In the genomic region with DNA sequence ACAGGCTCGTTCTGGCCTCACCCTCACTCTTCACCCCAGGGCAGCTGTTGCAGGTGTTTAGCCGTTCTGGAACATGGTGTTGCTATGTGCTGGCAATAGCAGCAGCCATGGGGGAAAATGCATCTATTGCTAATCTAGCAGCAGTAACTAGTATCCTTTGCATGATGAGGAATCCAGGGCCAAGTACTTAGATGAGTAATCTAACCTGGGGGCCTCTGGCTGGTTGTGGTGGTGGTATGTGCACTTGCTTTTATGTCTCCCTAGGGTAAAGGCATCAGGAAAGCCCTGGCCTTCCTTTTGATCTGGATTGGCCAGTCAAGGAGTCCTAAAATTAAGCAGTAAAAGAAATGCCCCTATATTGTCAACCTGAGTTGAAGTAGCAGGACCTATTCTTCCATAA, we compare ENCODE assay signal across 17 cellular contexts.
DNase-seq lines count a peak whose midpoint lies in the region; TF ChIP-seq lines count a peak whose summit lies in the region.
"Had no signal": no experiment of that assay in that cellular context is flagged by ENCODE, and none has a peak within 500 bp of the region (broad histone marks: within the 10 kb centered on the region; RNA-seq: fewer than 3 reads in every experiment).

No MANE protein-coding gene starts in this region.

- H3K4me1 Mint-ChIP-seq in MCF 10A (ENCODE audit: insufficient read depth, unreplicated experiment) = no peaks in the 10 kb centered on the region
- H3K4me1 Mint-ChIP-seq: CD4-positive, alpha-beta memory T cell had no signal

- H3K27ac ChIP-seq in trophoblast cell (ENCODE audit: low read depth, low read length) (no peak overlapping the region), hepatocyte (no peak overlapping the region)
- H3K27ac ChIP-seq: GM23248 had no signal

- no peak overlapping the region for H2BK12ac ChIP-seq in trophoblast cell (ENCODE audit: low read length)

- peaks cover 22% of the 10 kb centered on the region for H3K27me3 Mint-ChIP-seq in MCF 10A (ENCODE audit: insufficient read depth, unreplicated experiment)
- H3K27me3 Mint-ChIP-seq: CD4-positive, alpha-beta memory T cell had no signal

- H3K18ac ChIP-seq in trophoblast cell (ENCODE audit: low read length) = no peak overlapping the region

- no peak overlapping the region for H4K8ac ChIP-seq in trophoblast cell (ENCODE audit: low read depth, low read length)

- H4K91ac ChIP-seq in trophoblast cell (ENCODE audit: low read depth, low read length) = no peak overlapping the region

- no peaks in the 10 kb centered on the region for H3K9me3 Mint-ChIP-seq in MCF 10A (ENCODE audit: unreplicated experiment)

- H3K4me3 ChIP-seq in trophoblast cell (ENCODE audit: low read depth, low read length) = no peak overlapping the region
- H3K4me3 ChIP-seq in hepatocyte = no peak overlapping the region
- H3K4me3 ChIP-seq: GM12878, GM23248 had no signal

- no peak overlapping the region for H3K4ac ChIP-seq in trophoblast cell (ENCODE audit: low read depth, low read length)

- H2AK5ac ChIP-seq in trophoblast cell (ENCODE audit: low read length) = no peak overlapping the region

- peak overlapping the region; percentile 47 for H3K9ac ChIP-seq in trophoblast cell (ENCODE audit: low read length)
- H3K9ac ChIP-seq: GM23248 had no signal

- H3K79me2 ChIP-seq in trophoblast cell (ENCODE audit: control insufficient read depth, insufficient read depth, low read length, poor library complexity) (no peaks in the 10 kb centered on the region), hepatocyte (no peaks in the 10 kb centered on the region)

- no peak overlapping the region for H3K4me2 ChIP-seq in trophoblast cell (ENCODE audit: low read length)
- no peak overlapping the region for H3K4me2 ChIP-seq in hepatocyte

- H3K9me3 ChIP-seq in trophoblast cell (ENCODE audit: insufficient read depth, low read depth, low read length) = no peaks in the 10 kb centered on the region
- no peaks in the 10 kb centered on the region for H3K9me3 ChIP-seq in hepatocyte (ENCODE audit: low read depth)

- intact Hi-C loops in MCF 10A (cut with micrococcal nuclease) = no loop called here

- H3K4me1 ChIP-seq in trophoblast cell (ENCODE audit: control insufficient read depth in 1 of 2, insufficient read depth in 2 of 2, low read length in 2 of 2) = no peaks in the 10 kb centered on the region
- no peaks in the 10 kb centered on the region for H3K4me1 ChIP-seq in hepatocyte (ENCODE audit: insufficient read depth)

- WGBS in trophoblast cell (ENCODE audit: extremely low coverage, insufficient coverage, insufficient read length) = no CpG with 5 or more reads among the region's 2 CpGs
- 61% methylated on average over 2 of the region's 2 CpGs for WGBS in hepatocyte (ENCODE audit: low lambda C conversion rate, missing lambda C conversion rate)

- H2BK5ac ChIP-seq in trophoblast cell (ENCODE audit: low read depth, low read length, poor library complexity) = no peak overlapping the region

- no peaks in the 10 kb centered on the region for H3K36me3 ChIP-seq in trophoblast cell (ENCODE audit: control insufficient read depth in 1 of 2, insufficient read depth in 2 of 2, low read length in 2 of 2)
- no peaks in the 10 kb centered on the region for H3K36me3 ChIP-seq in hepatocyte (replicated peaks; ENCODE audit: insufficient read depth, low read depth)

- no peaks in the 10 kb centered on the region for H3K36me3 Mint-ChIP-seq in MCF 10A (ENCODE audit: insufficient read depth, unreplicated experiment)
- H3K36me3 Mint-ChIP-seq: CD4-positive, alpha-beta memory T cell had no signal

- no peak overlapping the region for H3K23ac ChIP-seq in trophoblast cell (ENCODE audit: low read length)

- BruUV-seq in MCF 10A (replicated peaks; lab: Mats Ljungman, UMichigan) = no TSS peak

- H2AFZ ChIP-seq in trophoblast cell (ENCODE audit: insufficient read depth, low read length, poor library complexity) (no peak overlapping the region), hepatocyte (no peak overlapping the region)
- H2AFZ ChIP-seq: GM23248 had no signal

- H3K79me1 ChIP-seq in trophoblast cell (ENCODE audit: low read length) = no peaks in the 10 kb centered on the region

- H3K4me3 Mint-ChIP-seq in MCF 10A (ENCODE audit: unreplicated experiment) = no peak overlapping the region
- H3K4me3 Mint-ChIP-seq: CD4-positive, alpha-beta memory T cell had no signal

- no peak overlapping the region for H2BK120ac ChIP-seq in trophoblast cell (ENCODE audit: insufficient read depth, low read length, poor library complexity)

- DNase-seq in T1000 (lab: John Stamatoyannopoulos, UW) (peak; percentile 29), islet precursor cell (peak; percentile 89), trophoblast cell (peak; percentile 4 to 21), MCF 10A (ENCODE audit: unreplicated experiment) (no peak), hepatocyte (ENCODE audit: low spot score) (no peak), SW480 (ENCODE audit: low spot score) (no peak)
- DNase-seq: C1 segment of cervical spinal cord; Calu3; CD4-positive, alpha-beta memory T cell; COR-L47; DMS153; DND-41; GDM1; GM23248; H7; HCEC 1CT had no signal

- no peak overlapping the region for H3K14ac ChIP-seq in trophoblast cell (ENCODE audit: low read length)

- H3K9me2 ChIP-seq in hepatocyte (replicated peaks; ENCODE audit: insufficient read depth) = no peaks in the 10 kb centered on the region

- H3K27ac Mint-ChIP-seq in MCF 10A (ENCODE audit: low read depth, unreplicated experiment) = no peak overlapping the region
- H3K27ac Mint-ChIP-seq: CD4-positive, alpha-beta memory T cell had no signal

- TF ChIP-seq CTCF in MCF 10A (IDR thresholded peaks at IDR 0.05; ENCODE audit: unreplicated experiment) = no peak
- TF ChIP-seq CTCF in hepatocyte (IDR thresholded peaks at IDR 0.05; ENCODE audit: poor library complexity) = no peak

- POLR2A ChIA-PET in MCF 10A (lab: Yijun Ruan, JAX) = no interaction called here

- no peaks in the 10 kb centered on the region for H3K27me3 ChIP-seq in trophoblast cell (ENCODE audit: insufficient read depth, low read length)
- no peaks in the 10 kb centered on the region for H3K27me3 ChIP-seq in hepatocyte

- CTCF ChIA-PET in MCF 10A (lab: Yijun Ruan, JAX) = interaction anchor here (0.7 kb wide), 1 partner anchor 1586 kb away, joined by 3 read pairs; no protein-coding TSS in a partner anchor

- no peak overlapping the region for H4K12ac ChIP-seq in trophoblast cell (ENCODE audit: low read depth, low read length)

- H4K20me1 ChIP-seq in hepatocyte (ENCODE audit: insufficient read depth, poor library complexity, severe bottlenecking) = no peaks in the 10 kb centered on the region

Comparison
In these comparisons a context has a peak if more than half of its experiments do, and no peak if none do; other contexts are left out.
1. DNase-seq: peak in T1000 (single experiment), islet precursor cell (single experiment) and trophoblast cell (2 of 2); none in MCF 10A (single experiment), hepatocyte (single experiment) and SW480 (single experiment).